In the genomic region with DNA sequence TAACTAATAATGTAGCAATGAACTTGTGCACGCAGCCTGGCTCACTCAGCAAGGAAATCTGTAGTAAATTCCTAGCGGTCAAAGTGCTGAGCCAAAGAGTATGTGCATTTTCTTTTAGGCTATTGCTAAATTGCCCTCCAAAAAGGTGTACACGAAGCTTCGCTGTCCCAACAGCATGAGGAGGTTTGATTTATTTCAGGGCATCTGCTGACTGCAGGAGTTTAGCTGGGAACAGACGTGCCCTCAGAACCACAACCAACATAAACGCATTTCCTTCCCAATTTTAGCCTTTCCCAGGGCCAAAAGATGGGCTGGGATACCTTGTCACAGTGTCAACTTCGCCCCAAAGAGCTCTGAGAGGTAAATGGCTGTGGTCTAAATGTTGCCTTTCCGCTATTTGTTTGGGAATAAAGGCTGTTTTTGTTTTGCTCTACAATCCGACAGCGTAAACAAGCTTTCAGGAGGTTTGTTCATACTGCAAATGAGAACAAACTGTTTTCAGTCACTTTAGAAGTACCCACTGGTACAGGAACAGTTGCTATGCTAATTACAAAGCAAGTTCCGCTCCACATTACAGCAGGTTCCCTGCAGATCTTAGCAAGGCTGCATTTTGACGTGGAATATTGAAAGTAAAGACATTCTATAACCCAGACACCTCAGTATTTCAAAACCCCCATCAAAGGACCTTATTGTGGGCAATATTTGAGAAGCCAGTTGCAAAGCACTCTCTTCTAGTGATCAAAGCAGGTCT, we compare ENCODE assay signal across 8 cellular contexts. TPM values are rescaled to one million over a fixed set of nuclear protein-coding genes. Genes with fewer than 3 reads are reported as not detected.
DNase-seq lines count a peak whose midpoint lies in the region; ATAC-seq and TF ChIP-seq lines count a peak whose summit lies in the region.
"Had no signal": no experiment of that assay in that cellular context is flagged by ENCODE, and none has a peak within 500 bp of the region (broad histone marks: within the 10 kb centered on the region; RNA-seq: fewer than 3 reads in every experiment).

No MANE protein-coding gene starts in this region.

- H3K9me3 ChIP-seq in Peyer's patch (no peaks in the 10 kb centered on the region), esophagus muscularis mucosa (no peaks in the 10 kb centered on the region), spleen (no peaks in the 10 kb centered on the region)

- intact Hi-C loops in esophagus muscularis mucosa (cut with DNase I), result no loop called here
- intact Hi-C loops in spleen (cut with DNase I; ENCODE audit: low total_unique reads), result no loop called here

- H3K27ac ChIP-seq in Peyer's patch (peak overlapping the region; percentile 81 to 93 (median 88)), esophagus muscularis mucosa (replicated peaks in 1 of 4) (peak overlapping the region; percentile 42 to 59 (median 48)), spleen (peak overlapping the region; percentile 78 to 98 (median 93))

- H3K36me3 ChIP-seq in Peyer's patch (peaks cover 0 to 43% (median 0%) of the 10 kb centered on the region in 3 donors), esophagus muscularis mucosa (peaks cover 35 to 92% (median 84%) of the 10 kb centered on the region in 4 donors), spleen (peaks cover 0 to 92% (median 56%) of the 10 kb centered on the region in 6 donors)

- DNase-seq in GDM1 (lab: John Stamatoyannopoulos, UW) (peak; percentile 43), Peyer's patch (no peak), esophagus muscularis mucosa (ENCODE audit: extremely low spot score) (no peak), spleen (no peak), GM19240 (ENCODE audit: insufficient read length, low spot score) (no peak)
- DNase-seq: NCI-H2029 had no signal

- TF ChIP-seq EP300 in esophagus muscularis mucosa (IDR thresholded peaks at IDR 0.05), result no peak

- 70% methylated on average over 12 of the region's 12 CpGs for WGBS in esophagus muscularis mucosa
- 30 to 48% (median 38%) methylated on average over 12 of the region's 12 CpGs for WGBS in spleen, 5 donors

- H3K27me3 ChIP-seq in Peyer's patch, result no peaks in the 10 kb centered on the region
- H3K27me3 ChIP-seq in esophagus muscularis mucosa, result no peaks in the 10 kb centered on the region
- no peaks in the 10 kb centered on the region for H3K27me3 ChIP-seq in spleen (replicated peaks in 1 of 7)

- H3K4me3 ChIP-seq in Peyer's patch (peak overlapping the region in 1 of 4 donors; percentile 4), esophagus muscularis mucosa (no peak overlapping the region), spleen (peak overlapping the region in 1 of 8 donors; percentile 50)

- no peak for ATAC-seq in GM18505 (IDR thresholded peaks at IDR 0.05; ENCODE audit: unreplicated experiment)
- no peak for ATAC-seq in GM18519 (IDR thresholded peaks at IDR 0.05; ENCODE audit: low FRiP score, unreplicated experiment)

- no peak for TF ChIP-seq POLR2A in Peyer's patch (IDR thresholded peaks at IDR 0.05)
- no peak for TF ChIP-seq POLR2A in esophagus muscularis mucosa (IDR thresholded peaks at IDR 0.05; ENCODE audit: low read depth)
- peak in 1 of 3 donors; percentile 3 for TF ChIP-seq POLR2A in spleen (IDR thresholded peaks at IDR 0.05)
- TF ChIP-seq POLR2A in GM18505 (IDR thresholded peaks at IDR 0.05; ENCODE audit: borderline replicate concordance, extremely low read depth, insufficient read depth, insufficient read length), result no peak

- H3K4me1 ChIP-seq in Peyer's patch (peaks cover 9 to 77% (median 52%) of the 10 kb centered on the region in 4 donors), esophagus muscularis mucosa (peaks cover 40 to 70% (median 58%) of the 10 kb centered on the region in 4 donors), spleen (peaks cover 47 to 95% (median 94%) of the 10 kb centered on the region in 6 donors)

- no peak for TF ChIP-seq CTCF in Peyer's patch (IDR thresholded peaks at IDR 0.05)
- TF ChIP-seq CTCF in esophagus muscularis mucosa (IDR thresholded peaks at IDR 0.05), result no peak
- TF ChIP-seq CTCF in spleen (IDR thresholded peaks at IDR 0.05 in 8 of 11, conservative IDR thresholded peaks at IDR 0.05 in 3 of 11), result no peak

RNA-seq across cellular contexts. Expression of gene VSIR, which starts 16.7 kb away (rescaled TPM):
- total RNA-seq in Peyer's patch (100 to 1,000 TPM in 3 of 4 donors, 10 to 100 TPM in 1; 38.0 to 169 (median 127) TPM), esophagus muscularis mucosa (100 to 1,000 TPM in 2 of 4 donors, 10 to 100 TPM in 2; 37.8 to 118 (median 90.3) TPM), spleen (100 to 1,000 TPM; 202 to 512 (median 313) TPM)
- polyA plus RNA-seq in spleen, result 10 to 100 TPM; 34.5 to 84.3 (median 50.4) TPM

RNA-seq across cellular contexts. Expression of gene C10orf105, which starts 37.0 kb away (rescaled TPM):
- under 1 TPM in 1 of 4 donors, not detected in 3; 0.27 TPM for total RNA-seq in Peyer's patch
- total RNA-seq in esophagus muscularis mucosa, result under 1 TPM in 3 of 4 donors, not detected in 1; 0.06 to 0.17 (median 0.11) TPM
- total RNA-seq in spleen, result 1 to 10 TPM; 1.4 to 4.4 (median 3.4) TPM
- polyA plus RNA-seq in spleen, result under 1 TPM; 0.08 to 0.38 (median 0.20) TPM
